In the genomic region with DNA sequence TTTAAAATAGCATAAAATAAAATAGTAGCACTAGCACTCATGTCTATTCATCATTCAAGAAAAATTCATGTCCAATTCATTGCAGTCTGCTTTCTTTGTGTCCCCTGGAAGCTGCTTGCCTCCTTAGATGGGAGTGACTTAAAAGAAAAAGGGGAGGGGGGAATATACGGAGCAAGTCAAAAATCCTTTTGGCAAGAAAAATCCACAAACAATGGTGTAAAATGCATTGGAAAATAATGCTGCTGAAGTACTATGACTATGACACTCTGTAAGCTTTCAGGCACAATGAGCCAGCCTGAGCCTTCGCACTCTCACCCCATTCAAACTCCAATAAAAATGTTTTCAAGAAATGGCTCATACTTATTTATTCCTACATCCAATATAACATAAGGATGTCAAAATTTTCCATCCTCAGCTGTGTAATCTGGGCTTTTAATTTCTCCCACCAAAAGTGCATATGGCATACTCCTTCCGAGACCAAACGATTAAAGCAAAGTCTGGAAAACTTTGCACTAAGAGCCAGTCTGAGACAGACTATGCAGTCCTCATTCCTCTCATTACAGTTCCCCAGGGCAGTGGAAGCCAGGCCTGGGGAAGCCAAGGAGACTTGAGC, we compare ENCODE assay signal across 8 cellular contexts. TPM values are rescaled to one million over a fixed set of nuclear protein-coding genes. Genes with fewer than 3 reads are reported as not detected.
A peak's percentile ranks its signal among the peaks of the same experiment; 100 is the strongest.
DNase-seq lines count a peak whose midpoint lies in the region; ATAC-seq, FAIRE-seq and TF ChIP-seq lines count a peak whose summit lies in the region.

No MANE protein-coding gene starts in this region.

- CTCF ChIA-PET in HepG2 (lab: Yijun Ruan, JAX; ENCODE audit: low intra/inter-chr PET ratio, low total read pairs): interaction anchor here (1.2 kb wide), 1 partner anchor 265 kb away, joined by 3 read pairs; no protein-coding TSS in a partner anchor

- ATAC-seq in HepG2: peak; percentile 20; the same call in 2 of the 3 replicates
- ATAC-seq in GM18505 (IDR thresholded peaks at IDR 0.05; ENCODE audit: unreplicated experiment): no peak
- ATAC-seq in GM21723 (IDR thresholded peaks at IDR 0.05; ENCODE audit: unreplicated experiment): no peak

- in situ Hi-C loops in HepG2 (cut with HindIII; ENCODE audit: extremely low pct_ligation_motif_present, low pct_unique_long_range_greater_than_20kb): loop anchor here (5.0 kb wide), 1 partner anchor 266 kb away; no protein-coding TSS in a partner anchor

- H3K27ac ChIP-seq in HepG2 (ENCODE audit: extremely low read length, insufficient read depth, low read length): peak overlapping the region; percentile 94
- H3K27ac ChIP-seq in tibial artery: peak overlapping the region; percentile 79 to 84

- WGBS in HepG2 (ENCODE audit: low lambda C conversion rate): 0% methylated on average over 4 of the region's 4 CpGs

- no peak for TF ChIP-seq POLR2A in HepG2 (IDR thresholded peaks at IDR 0.05; ENCODE audit: insufficient read depth in 1 of 2, low read depth in 2 of 2, low read length in 2 of 2)
- no peak for TF ChIP-seq POLR2A in GM18505 (IDR thresholded peaks at IDR 0.05; ENCODE audit: borderline replicate concordance, extremely low read depth, insufficient read depth, insufficient read length)

- TF ChIP-seq EP300 in Ishikawa (IDR thresholded peaks at IDR 0.05; ENCODE audit: borderline replicate concordance) (no peak), HepG2 (IDR thresholded peaks at IDR 0.05; ENCODE audit: low read depth in 2 of 2, low read length in 2 of 2) (no peak), HepG2 (CRISPR knock-in tag; IDR thresholded peaks at IDR 0.05; ENCODE audit: borderline replicate concordance) (no peak)

- H3K9me3 ChIP-seq in HepG2 (ENCODE audit: low read length) (no peaks in the 10 kb centered on the region), tibial artery (no peaks in the 10 kb centered on the region)

- FAIRE-seq in bronchial epithelial cell (lab: Jason Lieb, UNC): no peak
- no peak for FAIRE-seq in HepG2 (lab: Jason Lieb, UNC)

- H4K20me1 ChIP-seq in HepG2 (ENCODE audit: insufficient read depth, low read length): peaks cover 58% of the 10 kb centered on the region

- BruUV-seq in HepG2 (replicated peaks; lab: Mats Ljungman, UMichigan): no TSS peak

- no peak for TF ChIP-seq RAD21 in Ishikawa (IDR thresholded peaks at IDR 0.05; ENCODE audit: low read depth)
- TF ChIP-seq RAD21 in HepG2 (CRISPR knock-in tag; IDR thresholded peaks at IDR 0.05): no peak

- peak overlapping the region; percentile 96 for H3K9ac ChIP-seq in HepG2 (ENCODE audit: insufficient read depth, low read depth, low read length)

- TF ChIP-seq CTCF in bronchial epithelial cell (IDR thresholded peaks at IDR 0.05; ENCODE audit: insufficient read depth, low read length, severe bottlenecking) (no peak), HepG2 (CRISPR knock-in tag; IDR thresholded peaks at IDR 0.05) (no peak), tibial artery (IDR thresholded peaks at IDR 0.05) (no peak)

- DNase-seq in 8988T: peak; percentile 29
- no peak for DNase-seq in bronchial epithelial cell (ENCODE audit: low read depth)
- DNase-seq in HepG2 (ENCODE audit: low spot score): no peak
- no peak for DNase-seq in tibial artery
- no peak for DNase-seq in RKO (ENCODE audit: low spot score)

- H3K4me2 ChIP-seq in HepG2 (ENCODE audit: low read depth, low read length): peak overlapping the region; percentile 90

- H2AFZ ChIP-seq in HepG2 (ENCODE audit: low read length): no peak overlapping the region

- POLR2A ChIA-PET in HepG2 (lab: Yijun Ruan, JAX): interaction anchor here (0.9 to 5.5 kb wide), 24 partner anchors 11 to 265 kb away, joined by 3 to 106 read pairs (median 10); no protein-coding TSS in a partner anchor

- H3K27me3 ChIP-seq in bronchial epithelial cell (ENCODE audit: control insufficient read depth, insufficient read depth, low read length): no peaks in the 10 kb centered on the region
- peaks cover 0 to 4% of the 10 kb centered on the region in 2 experiments; a peak in 2 of 5 replicates for H3K27me3 ChIP-seq in HepG2 (ENCODE audit: control insufficient read depth in 1 of 2, insufficient read depth in 2 of 2, low read length in 2 of 2)
- no peaks in the 10 kb centered on the region for H3K27me3 ChIP-seq in tibial artery

- H3K4me1 ChIP-seq in HepG2 (ENCODE audit: insufficient read depth, low read length): peaks cover 52% of the 10 kb centered on the region
- peaks cover 0 to 70% (median 25%) of the 10 kb centered on the region in 4 donors for H3K4me1 ChIP-seq in tibial artery

- H3K79me2 ChIP-seq in HepG2 (ENCODE audit: insufficient read depth, low read length): peaks cover 75% of the 10 kb centered on the region

- intact Hi-C loops in HepG2 (cut with micrococcal nuclease; ENCODE audit: unreplicated experiment) (loop anchor here (1.0 to 10.0 kb wide), 10 partner anchors 13 to 343 kb away; no protein-coding TSS in a partner anchor), tibial artery (cut with DNase I; ENCODE audit: low total_unique reads) (no loop called here)

- no peaks in the 10 kb centered on the region for H3K36me3 ChIP-seq in bronchial epithelial cell (ENCODE audit: control insufficient read depth, insufficient read depth, low read length)
- H3K36me3 ChIP-seq in HepG2 (replicated peaks in 1 of 2; ENCODE audit: control insufficient read depth in 1 of 2, insufficient read depth in 2 of 2, low read length in 2 of 2): peaks cover 2 to 23% of the 10 kb centered on the region in 2 experiments; a peak in 4 of 5 replicates
- H3K36me3 ChIP-seq in tibial artery: no peaks in the 10 kb centered on the region

- H3K4me3 ChIP-seq in bronchial epithelial cell (ENCODE audit: low read depth, low read length): peak overlapping the region; percentile 68
- H3K4me3 ChIP-seq in HepG2 (replicated peaks in 1 of 3; ENCODE audit: insufficient read depth in 1 of 3, low read depth in 2 of 3, low read length in 3 of 3): peak overlapping the region; percentile 80 to 94 (median 87)
- H3K4me3 ChIP-seq in tibial artery: peak overlapping the region; percentile 63 to 76

TF ChIP-seq in Ishikawa, 13 proteins besides CTCF, POLR2A, EP300 and RAD21:
- TF ChIP-seq ZBTB7A (IDR thresholded peaks at IDR 0.05; ENCODE audit: low read depth): no peak
- TF ChIP-seq, protein P1, sequence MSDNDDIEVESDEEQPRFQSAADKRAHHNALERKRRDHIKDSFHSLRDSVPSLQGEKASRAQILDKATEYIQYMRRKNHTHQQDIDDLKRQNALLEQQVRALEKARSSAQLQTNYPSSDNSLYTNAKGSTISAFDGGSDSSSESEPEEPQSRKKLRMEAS (IDR thresholded peaks at IDR 0.05): peak; percentile 26; the same call in 1 of the 2 replicates
TF ChIP-seq in Ishikawa: peak in this region for 1.

TF ChIP-seq in HepG2, 621 proteins besides CTCF, POLR2A, EP300 and RAD21 (continues in another document):
- TF ChIP-seq, protein P2, sequence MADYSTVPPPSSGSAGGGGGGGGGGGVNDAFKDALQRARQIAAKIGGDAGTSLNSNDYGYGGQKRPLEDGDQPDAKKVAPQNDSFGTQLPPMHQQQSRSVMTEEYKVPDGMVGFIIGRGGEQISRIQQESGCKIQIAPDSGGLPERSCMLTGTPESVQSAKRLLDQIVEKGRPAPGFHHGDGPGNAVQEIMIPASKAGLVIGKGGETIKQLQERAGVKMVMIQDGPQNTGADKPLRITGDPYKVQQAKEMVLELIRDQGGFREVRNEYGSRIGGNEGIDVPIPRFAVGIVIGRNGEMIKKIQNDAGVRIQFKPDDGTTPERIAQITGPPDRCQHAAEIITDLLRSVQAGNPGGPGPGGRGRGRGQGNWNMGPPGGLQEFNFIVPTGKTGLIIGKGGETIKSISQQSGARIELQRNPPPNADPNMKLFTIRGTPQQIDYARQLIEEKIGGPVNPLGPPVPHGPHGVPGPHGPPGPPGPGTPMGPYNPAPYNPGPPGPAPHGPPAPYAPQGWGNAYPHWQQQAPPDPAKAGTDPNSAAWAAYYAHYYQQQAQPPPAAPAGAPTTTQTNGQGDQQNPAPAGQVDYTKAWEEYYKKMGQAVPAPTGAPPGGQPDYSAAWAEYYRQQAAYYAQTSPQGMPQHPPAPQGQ (CRISPR knock-in tag; IDR thresholded peaks at IDR 0.05; ENCODE audit: borderline replicate concordance): 0 out of 2 replicates have a peak, but pooled peaks have one; percentile 35
- TF ChIP-seq MTF1 (CRISPR knock-in tag; IDR thresholded peaks at IDR 0.05) (no peak), ZKSCAN5 (CRISPR knock-in tag; IDR thresholded peaks at IDR 0.05) (no peak), KDM5A (IDR thresholded peaks at IDR 0.05; ENCODE audit: borderline replicate concordance, low read length) (peak; percentile 31; the same call in 1 of the 2 replicates), SMAD9 (CRISPR knock-in tag; IDR thresholded peaks at IDR 0.05) (no peak), EZH2 (conservative IDR thresholded peaks at IDR 0.05; ENCODE audit: low read depth, low read length) (no peak), ZNF3 (CRISPR knock-in tag; IDR thresholded peaks at IDR 0.05) (no peak), MBD4 (IDR thresholded peaks at IDR 0.05; ENCODE audit: borderline replicate concordance, low read length) (peak; percentile 74; the same call in 1 of the 2 replicates), TGIF2 (CRISPR knock-in tag; IDR thresholded peaks at IDR 0.05) (no peak), RBFOX2 (IDR thresholded peaks at IDR 0.05; ENCODE audit: low read depth, low read length) (peak; percentile 67)

RNA-seq across cellular contexts. Expression of a gene that starts 0.8 kb away (rescaled TPM):
- total RNA-seq in bronchial epithelial cell (2.0 and 4.7 TPM in 2 replicates), HepG2 (2016; rRNA removed; fragmentation: Illumina TruSeq; extraction: Trizol) (27.1 and 31.4 TPM in 2 replicates)
- 3.1 and 3.2 TPM in 2 replicates for total RNA-seq in HepG2 (2016; cell fraction: cytosol; rRNA removed; fragmentation: Illumina TruSeq; extraction: Trizol; ENCODE audit: low read depth)
- total RNA-seq in HepG2 (2016; cell fraction: insoluble cytoplasmic fraction; rRNA removed; fragmentation: Illumina TruSeq; extraction: Trizol): 25.2 and 29.8 TPM in 2 replicates
- 11.6 and 12.3 TPM in 2 replicates for total RNA-seq in HepG2 (2016; cell fraction: membrane; rRNA removed; fragmentation: Illumina TruSeq; extraction: Trizol)
- 24.2 and 25.4 TPM in 2 replicates for total RNA-seq in HepG2 (2016; cell fraction: nucleus; rRNA removed; fragmentation: Illumina TruSeq; extraction: Trizol)
- polyA plus RNA-seq in HepG2 (2011; rRNA removed): 363 and 389 TPM in 2 replicates
- 249 and 284 TPM in 2 replicates for polyA plus RNA-seq in HepG2 (2011; cell fraction: cytosol; rRNA removed)
- 241 and 254 TPM in 2 replicates for polyA plus RNA-seq in HepG2 (2011; cell fraction: nucleus; rRNA removed)
- polyA plus RNA-seq in HepG2 (2012): 141 and 166 TPM in 2 replicates
- 1.5 and 2.0 TPM in 2 replicates for polyA plus RNA-seq in HepG2 (2016; cell fraction: cytosol; fragmentation: Illumina TruSeq; extraction: Trizol; ENCODE audit: low read depth)
- polyA plus RNA-seq in HepG2 (2016; cell fraction: insoluble cytoplasmic fraction; fragmentation: Illumina TruSeq; extraction: Trizol; ENCODE audit: low read depth): 26.5 and 29.0 TPM in 2 replicates
- polyA plus RNA-seq in HepG2 (2016; cell fraction: membrane; fragmentation: Illumina TruSeq; extraction: Trizol; ENCODE audit: low read depth): 4.0 and 4.8 TPM in 2 replicates
- polyA plus RNA-seq in HepG2 (2016; cell fraction: nucleus; fragmentation: Illumina TruSeq; extraction: Trizol; ENCODE audit: insufficient read depth, low read depth): 28.0 and 29.7 TPM in 2 replicates
- polyA minus RNA-seq in HepG2 (2011; rRNA and poly(A)+ RNA removed; ENCODE audit: low replicate concordance): 3.4 and 577 TPM in 2 replicates
- 263 and 295 TPM in 2 replicates for polyA minus RNA-seq in HepG2 (2011; cell fraction: cytosol; rRNA and poly(A)+ RNA removed)
- polyA minus RNA-seq in HepG2 (2011; cell fraction: nucleus; rRNA and poly(A)+ RNA removed): 268 and 334 TPM in 2 replicates
